In genomic region chr10:101564490-101564991, GRCh38 we compare ENCODE assay signal across 15 cellular contexts.
"Had no signal": no experiment of that assay in that cellular context is flagged by ENCODE, and none has a peak within 500 bp of the region (broad histone marks: within the 10 kb centered on the region; RNA-seq: fewer than 3 reads in every experiment).

No MANE protein-coding gene starts in this region.

- H3K4me3 ChIP-seq: adrenal gland, gastroesophageal sphincter, lower lobe of right lung, prostate gland, right lobe of liver had no signal

- H3K9me3 ChIP-seq: adrenal gland, gastroesophageal sphincter, lower lobe of right lung, neutrophil, prostate gland, right lobe of liver had no signal

- H3K27ac Mint-ChIP-seq: activated T-helper 1 cell treated with anti-CD3 and anti-CD28 coated beads, Interleukin-12 subunit alpha, Interleukin-12 subunit beta, Interleukin-2, Interleukin-4 antibody, amounts not matched to agents 30 ng/mL and 10 ng/mL and 1 ng/mL, durations not matched to agents 14 hours and 24 hours and 36 hours; effector memory CD8-positive, alpha-beta T cell had no signal

- DNase-seq: activated CD4-positive, alpha-beta T cell treated with anti-CD3 and anti-CD28 coated beads, Interleukin-2, amount 50 U/mL, for 4 hours; activated CD4-positive, CD25-positive, alpha-beta regulatory T cell treated with anti-CD3 and anti-CD28 coated beads, Interleukin-2, amount 50 U/mL, for 72 hours; activated naive CD4-positive, alpha-beta T cell treated with anti-CD3 and anti-CD28 coated beads, Interleukin-2, amount 50 U/mL, for 16 hours; central memory CD4-positive, alpha-beta T cell; effector memory CD8-positive, alpha-beta T cell; lower lobe of right lung; naive B cell; right lobe of liver; stimulated activated CD4-positive, alpha-beta T cell treated with anti-CD3 and anti-CD28 coated beads, Interleukin-2, amount 100 ng/mL, for 24 hours; stimulated activated naive CD4-positive, alpha-beta T cell had no signal

- H3K27ac ChIP-seq: adrenal gland, gastroesophageal sphincter, lower lobe of right lung, neutrophil, prostate gland, right lobe of liver had no signal

- H3K36me3 ChIP-seq: adrenal gland, gastroesophageal sphincter, lower lobe of right lung, neutrophil, prostate gland, right lobe of liver had no signal

- H3K36me3 Mint-ChIP-seq: naive B cell had no signal

- ATAC-seq: effector memory CD8-positive, alpha-beta T cell; gastroesophageal sphincter; lower lobe of right lung; right lobe of liver had no signal

- H3K4me3 Mint-ChIP-seq: activated T-helper 1 cell treated with anti-CD3 and anti-CD28 coated beads, Interleukin-12 subunit alpha, Interleukin-12 subunit beta, Interleukin-2, Interleukin-4 antibody, amounts not matched to agents 30 ng/mL and 10 ng/mL and 1 ng/mL, durations not matched to agents 14 hours and 24 hours and 36 hours; effector memory CD8-positive, alpha-beta T cell had no signal

- H3K4me1 ChIP-seq: prostate gland had no signal

- H3K9me3 Mint-ChIP-seq: activated T-helper 1 cell treated with anti-CD3 and anti-CD28 coated beads, Interleukin-12 subunit alpha, Interleukin-12 subunit beta, Interleukin-2, Interleukin-4 antibody, amounts not matched to agents 30 ng/mL and 10 ng/mL and 1 ng/mL, durations not matched to agents 14 hours and 24 hours and 36 hours; effector memory CD8-positive, alpha-beta T cell; naive B cell had no signal
